In the genomic region with DNA sequence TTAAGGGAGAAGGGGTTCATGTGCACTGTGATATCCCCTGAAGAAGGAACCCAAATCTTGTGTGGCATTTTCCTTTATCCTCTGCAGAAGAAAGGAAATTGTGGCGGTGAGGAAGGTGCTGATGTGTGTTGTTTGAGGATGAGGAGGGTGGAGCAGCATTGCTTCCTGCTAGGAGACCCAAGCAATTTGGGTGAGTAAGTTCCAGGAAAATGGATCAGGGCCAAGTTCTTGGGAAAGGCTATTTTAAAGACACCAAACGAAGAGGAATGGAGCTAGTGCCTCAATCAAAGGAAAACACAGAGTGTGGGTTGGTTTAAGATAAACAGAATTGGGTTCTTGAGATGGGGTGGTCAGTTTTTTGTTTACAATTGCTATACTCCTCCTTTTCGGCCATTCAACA, we compare ENCODE assay signal across 26 cellular contexts.
"Had no signal": no experiment of that assay in that cellular context is flagged by ENCODE, and none has a peak within 500 bp of the region (broad histone marks: within the 10 kb centered on the region; RNA-seq: fewer than 3 reads in every experiment).

No MANE protein-coding gene starts in this region.

- H3K4me1 ChIP-seq: esophagus muscularis mucosa, gastroesophageal sphincter, left ventricle myocardium inferior, lower lobe of right lung, pancreas, tibial artery, upper lobe of right lung had no signal

- H3K36me3 Mint-ChIP-seq: natural killer cell treated with Interleukin-12 subunit alpha and Interleukin-12 subunit beta and Interleukin-15 and Interleukin-18, amount 100 ng/mL, for 72 hours; stimulated activated effector memory CD8-positive, alpha-beta T cell treated with anti-CD3 and anti-CD28 coated beads, Interleukin-12 subunit alpha, Interleukin-12 subunit beta, amount 100 ng/mL, for 72 hours had no signal

- H3K36me3 ChIP-seq: esophagus muscularis mucosa, gastroesophageal sphincter, left ventricle myocardium inferior, lower lobe of right lung, pancreas, tibial artery, upper lobe of right lung had no signal

- H3K4me3 Mint-ChIP-seq: natural killer cell treated with Interleukin-12 subunit alpha and Interleukin-12 subunit beta and Interleukin-15 and Interleukin-18, amount 100 ng/mL, for 72 hours; stimulated activated effector memory CD8-positive, alpha-beta T cell treated with anti-CD3 and anti-CD28 coated beads, Interleukin-12 subunit alpha, Interleukin-12 subunit beta, amount 100 ng/mL, for 72 hours; stimulated activated naive CD8-positive, alpha-beta T cell treated with anti-CD3 and anti-CD28 coated beads, Interleukin-15, Interleukin-2, amounts not matched to agents 100 ng/mL and 50 ng/mL, for 24 hours had no signal

- H3K27me3 ChIP-seq: dorsolateral prefrontal cortex, esophagus muscularis mucosa, gastroesophageal sphincter, pancreas, tibial artery, upper lobe of right lung had no signal

- H3K4me3 ChIP-seq: dorsolateral prefrontal cortex, esophagus muscularis mucosa, gastroesophageal sphincter, left ventricle myocardium inferior, lower lobe of right lung, pancreas, smooth muscle cell, tibial artery, upper lobe of right lung had no signal

- H3K4me1 Mint-ChIP-seq: stimulated activated effector memory CD8-positive, alpha-beta T cell treated with anti-CD3 and anti-CD28 coated beads, Interleukin-12 subunit alpha, Interleukin-12 subunit beta, amount 100 ng/mL, for 72 hours had no signal

- H3K9me3 ChIP-seq: lower lobe of right lung, pancreas, tibial artery, upper lobe of right lung had no signal

- DNase-seq: cortex of kidney; dorsolateral prefrontal cortex; effector CD8-positive, alpha-beta T cell; foreskin fibroblast; kidney; left cardiac atrium; left ventricle myocardium inferior; lower lobe of right lung; mesenchymal stem cell; midbrain; occipital lobe; pancreas; right cardiac atrium; stimulated activated CD4-positive, alpha-beta T cell treated with anti-CD3 and anti-CD28 coated beads, Interleukin-4, amount 100 ng/mL, for 1 hour; stimulated activated CD8-positive, alpha-beta memory T cell treated with anti-CD3 and anti-CD28 coated beads, Interleukin-4, amount 100 ng/mL, for 48 hours; tibial artery; upper lobe of right lung had no signal

- H3K27ac ChIP-seq: dorsolateral prefrontal cortex, epithelial cell of prostate, esophagus muscularis mucosa, gastroesophageal sphincter, left ventricle myocardium inferior, lower lobe of right lung, pancreas, tibial artery, upper lobe of right lung had no signal

- H3K27ac Mint-ChIP-seq: natural killer cell treated with Interleukin-12 subunit alpha and Interleukin-12 subunit beta and Interleukin-15 and Interleukin-18, amount 100 ng/mL, for 72 hours; progenitor cell of endocrine pancreas; stimulated activated effector memory CD8-positive, alpha-beta T cell treated with anti-CD3 and anti-CD28 coated beads, Interleukin-12 subunit alpha, Interleukin-12 subunit beta, amount 100 ng/mL, for 72 hours; stimulated activated naive CD8-positive, alpha-beta T cell treated with anti-CD3 and anti-CD28 coated beads, Interleukin-15, Interleukin-2, amounts not matched to agents 100 ng/mL and 50 ng/mL, for 24 hours had no signal

- H3K9me3 Mint-ChIP-seq: stimulated activated effector memory CD8-positive, alpha-beta T cell treated with anti-CD3 and anti-CD28 coated beads, Interleukin-12 subunit alpha, Interleukin-12 subunit beta, amount 100 ng/mL, for 72 hours; stimulated activated naive CD8-positive, alpha-beta T cell treated with anti-CD3 and anti-CD28 coated beads, Interleukin-15, Interleukin-2, amounts not matched to agents 100 ng/mL and 50 ng/mL, for 24 hours had no signal

- FAIRE-seq: endometrium, kidney, pancreas had no signal
